ENCODE assay signal across 10 cellular contexts in the genomic region with DNA sequence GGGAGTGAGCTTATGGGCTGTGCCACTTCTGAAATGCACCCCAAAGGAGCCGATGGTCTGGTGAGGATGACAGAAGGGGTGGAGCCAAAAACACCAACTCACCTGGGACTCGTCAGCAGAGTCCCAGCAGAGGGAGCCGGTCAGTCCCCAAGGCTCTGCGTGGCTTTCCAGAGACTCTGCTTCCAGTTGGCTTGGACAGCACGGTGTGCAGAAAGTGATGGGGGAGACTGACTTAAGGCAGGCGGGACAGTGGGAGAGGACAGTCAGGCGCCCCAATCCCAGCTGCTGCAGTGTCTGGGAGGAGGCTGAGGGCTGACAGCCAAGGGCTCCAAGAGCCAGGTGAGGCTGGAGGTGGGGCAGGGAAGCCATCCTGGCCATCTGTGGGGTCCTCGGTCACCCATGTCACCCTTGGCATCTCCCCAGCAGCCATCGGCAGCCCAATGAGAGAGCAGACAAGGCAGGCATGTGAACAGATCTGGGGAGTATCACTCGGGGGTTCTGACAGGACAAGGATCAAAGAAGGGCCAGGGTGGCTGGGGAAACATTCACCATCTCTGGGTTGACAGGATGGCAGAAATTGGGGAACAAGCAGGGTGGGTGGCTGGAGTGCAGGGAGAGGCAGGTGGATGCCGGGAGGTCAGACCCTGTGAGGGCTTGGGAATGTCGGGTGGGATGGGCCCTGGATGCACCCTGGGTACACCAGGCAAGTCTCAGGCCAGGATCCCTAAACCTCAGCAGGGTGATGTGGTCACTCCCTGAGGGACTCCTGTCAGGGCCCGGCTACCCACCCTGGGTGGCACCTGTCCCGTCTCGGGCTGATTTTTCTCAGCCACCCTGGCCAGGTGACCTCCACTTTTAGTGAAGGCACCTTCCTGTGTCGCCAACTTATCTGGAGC. TPM values are rescaled to one million over a fixed set of nuclear protein-coding genes. Genes with fewer than 3 reads are reported as not detected.
DNase-seq lines count a peak whose midpoint lies in the region; ATAC-seq and TF ChIP-seq lines count a peak whose summit lies in the region.
"Had no signal": no experiment of that assay in that cellular context is flagged by ENCODE, and none has a peak within 500 bp of the region (broad histone marks: within the 10 kb centered on the region; RNA-seq: fewer than 3 reads in every experiment).

No MANE protein-coding gene starts in this region.

- H3K36me3 ChIP-seq in RWPE2 (ENCODE audit: low read depth), result no peaks in the 10 kb centered on the region

- ATAC-seq in RWPE2 (ENCODE audit: low read depth) (peak; percentile 68), right cardiac atrium (no peak), Right ventricle myocardium superior (ENCODE audit: poor library complexity) (no peak)

- DNase-seq in ACHN, result peak; percentile 34
- peak; percentile 35 for DNase-seq in ELR (ENCODE audit: low read depth)
- DNase-seq in RWPE2 (ENCODE audit: low spot score), result no peak
- peak; percentile 66 for DNase-seq in iPS-NIHi11 (ENCODE audit: low spot score)
- no peak for DNase-seq in NCI-H2171 (lab: John Stamatoyannopoulos, UW)
- no peak for DNase-seq in immature natural killer cell
- DNase-seq in right cardiac atrium, result no peak
- DNase-seq in Right ventricle myocardium superior, result no peak

- 67% methylated on average over 16 of the region's 16 CpGs for WGBS in right cardiac atrium

- no peaks in the 10 kb centered on the region for H3K27me3 ChIP-seq in RWPE2 (ENCODE audit: insufficient read depth, poor library complexity, severe bottlenecking)
- no peaks in the 10 kb centered on the region for H3K27me3 ChIP-seq in right cardiac atrium (ENCODE audit: control insufficient read depth, insufficient read depth)

- peak; percentile 45 for TF ChIP-seq CTCF in RWPE2 (IDR thresholded peaks at IDR 0.05; ENCODE audit: poor library complexity, severe bottlenecking)

- H3K4me1 Mint-ChIP-seq in immature natural killer cell, result peaks cover 6 to 10% of the 10 kb centered on the region in 2 donors
- H3K4me1 Mint-ChIP-seq: brain had no signal

- H3K27me3 Mint-ChIP-seq in immature natural killer cell (ENCODE audit: low read depth in 3 of 3), result peaks cover 0 to 2% (median 0%) of the 10 kb centered on the region in 3 donors

- H3K4me3 ChIP-seq in RWPE2 (ENCODE audit: severe bottlenecking) (no peak overlapping the region), right cardiac atrium (ENCODE audit: low read length) (no peak overlapping the region)

- H3K9me3 Mint-ChIP-seq in immature natural killer cell, result peaks cover 0 to 8% (median 0%) of the 10 kb centered on the region in 6 donors

- H3K36me3 Mint-ChIP-seq in immature natural killer cell, result peaks cover 0 to 4% (median 0%) of the 10 kb centered on the region in 3 donors
- H3K36me3 Mint-ChIP-seq: brain had no signal

- no peak overlapping the region for H3K27ac Mint-ChIP-seq in immature natural killer cell
- H3K27ac Mint-ChIP-seq: brain, memory B cell had no signal

- H3K9me3 ChIP-seq in RWPE2 (ENCODE audit: severe bottlenecking) (peaks cover 2% of the 10 kb centered on the region), right cardiac atrium (ENCODE audit: control insufficient read depth, low read length) (no peaks in the 10 kb centered on the region)

- H3K27ac ChIP-seq in RWPE2 (ENCODE audit: poor library complexity, severe bottlenecking) (no peak overlapping the region), right cardiac atrium (ENCODE audit: low read length) (no peak overlapping the region)

- H3K4me3 Mint-ChIP-seq in immature natural killer cell, result no peak overlapping the region
- H3K4me3 Mint-ChIP-seq: brain, memory B cell had no signal

- in situ Hi-C loops in ACHN (cut with HindIII; ENCODE audit: low pct_ligation_motif_present, low pct_unique_long_range_greater_than_20kb, low sequenced_read_pairs), result no loop called here

- intact Hi-C loops in right cardiac atrium (cut with DNase I) (no loop called here), Right ventricle myocardium superior (cut with DNase I) (loop anchor here (10.0 kb wide), 1 partner anchor 420 kb away; no protein-coding TSS in a partner anchor)

- H3K4me1 ChIP-seq in RWPE2 (ENCODE audit: insufficient read depth, poor library complexity, severe bottlenecking) (no peaks in the 10 kb centered on the region), right cardiac atrium (ENCODE audit: control insufficient read depth, insufficient read depth, low read length) (no peaks in the 10 kb centered on the region)

RNA-seq across cellular contexts. Expression of a gene that starts 8.9 kb away (rescaled TPM):
- polyA plus RNA-seq in immature natural killer cell, result not detected
- total RNA-seq in right cardiac atrium, result not detected
- polyA plus RNA-seq in right cardiac atrium, result not detected
- not detected for total RNA-seq in Right ventricle myocardium superior

RNA-seq across cellular contexts. Expression of a gene that starts 15.3 kb away (rescaled TPM):
- polyA plus RNA-seq in immature natural killer cell, result under 1 TPM in 2 of 3 donors, not detected in 1; 0.17 to 0.30 TPM
- not detected for total RNA-seq in right cardiac atrium
- polyA plus RNA-seq in right cardiac atrium, result not detected
- not detected for total RNA-seq in Right ventricle myocardium superior

RNA-seq across cellular contexts. Expression of a gene that starts 21.8 kb away (rescaled TPM):
- polyA plus RNA-seq in immature natural killer cell (not detected), right cardiac atrium (not detected)
- total RNA-seq in right cardiac atrium (not detected), Right ventricle myocardium superior (not detected)

RNA-seq across cellular contexts. Expression of a gene that starts 26.2 kb away (rescaled TPM):
- not detected for polyA plus RNA-seq in immature natural killer cell
- not detected for total RNA-seq in right cardiac atrium
- not detected for polyA plus RNA-seq in right cardiac atrium
- not detected for total RNA-seq in Right ventricle myocardium superior

RNA-seq across cellular contexts. Expression of a gene that starts 45.2 kb away (rescaled TPM):
- polyA plus RNA-seq in immature natural killer cell (not detected), right cardiac atrium (not detected)
- total RNA-seq in right cardiac atrium (not detected), Right ventricle myocardium superior (not detected)

Comparison
In these comparisons a context has a peak if more than half of its experiments do, and no peak if none do; other contexts are left out.
1. DNase-seq: peak in ACHN (single experiment), ELR (single experiment) and iPS-NIHi11 (single experiment); none in RWPE2 (single experiment), NCI-H2171 (single experiment), immature natural killer cell (0 of 3), right cardiac atrium (0 of 3) and Right ventricle myocardium superior (single experiment).